Comparison of ENCODE assay signal across 8 cellular contexts in the genomic region with DNA sequence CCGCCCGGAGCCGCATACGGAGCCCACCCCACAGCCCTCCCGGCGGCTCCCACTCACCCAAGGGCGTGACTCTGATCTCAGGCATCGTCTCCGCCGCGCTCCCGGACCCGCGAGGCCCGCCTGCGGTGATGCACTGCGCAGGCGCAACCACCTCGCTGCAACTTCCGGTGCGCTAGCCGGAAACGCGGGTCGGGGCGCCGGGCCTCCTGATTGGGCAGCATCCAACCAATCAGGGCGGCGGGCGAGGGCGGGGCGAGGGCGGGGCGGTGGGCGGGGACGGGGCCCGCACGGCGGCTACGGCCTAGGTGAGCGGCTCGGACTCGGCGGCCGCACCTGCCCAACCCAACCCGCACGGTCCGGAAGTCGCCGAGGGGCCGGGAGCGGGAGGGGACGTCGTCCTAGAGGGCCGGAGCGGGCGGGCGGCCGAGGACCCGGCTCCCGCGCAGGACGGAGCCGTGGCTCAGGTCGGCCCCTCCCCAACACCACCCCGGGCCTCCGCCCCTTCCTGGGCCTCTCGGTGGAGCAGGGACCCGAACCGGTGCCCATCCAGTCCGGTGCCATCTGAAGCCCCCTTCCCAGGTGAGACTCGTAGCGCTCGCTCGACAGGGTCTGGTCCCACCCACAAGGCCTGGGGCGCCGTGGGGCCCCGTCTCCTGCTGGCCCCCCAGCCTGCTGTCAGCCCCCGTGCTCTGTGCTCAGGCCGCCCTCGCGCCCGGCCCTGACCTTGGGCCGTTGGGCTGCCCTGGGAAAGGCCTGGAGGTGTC. TPM values are rescaled to one million over a fixed set of nuclear protein-coding genes. Genes with fewer than 3 reads are reported as not detected.
DNase-seq lines count a peak whose midpoint lies in the region; ATAC-seq, FAIRE-seq and TF ChIP-seq lines count a peak whose summit lies in the region.

CPTP (plus strand) TSS at position 279 of the 764 bp plus-strand sequence. CDS start 2,109 bp downstream, outside the sequence.
INTS11 (minus strand) TSS at position 137 of the 764 bp plus-strand sequence; CDS start at position 85, 52 bp downstream.

- H3K36me3 Mint-ChIP-seq in WTC11 = peaks cover under 1% of the 10 kb centered on the region; the same call in 1 of the 2 replicates

- peaks cover under 1% of the 10 kb centered on the region for H3K9me3 Mint-ChIP-seq in WTC11

- H3K4me3 Mint-ChIP-seq in WTC11 = peak within 1 kb of the TSS; percentile 87

- CTCF ChIA-PET in WTC11 (lab: Charles Lee) = interaction anchor here (0.5 kb wide), 1 partner anchor 68 kb away, joined by 5 read pairs; no protein-coding TSS in a partner anchor

- H3K36me3 ChIP-seq in bronchial epithelial cell (ENCODE audit: control insufficient read depth, insufficient read depth, low read length) = peaks cover 20% of the 10 kb centered on the region
- H3K36me3 ChIP-seq in spleen = peaks cover 0 to 67% (median 30%) of the 10 kb centered on the region in 6 donors

- ATAC-seq in GM18520 (IDR thresholded peaks at IDR 0.05; ENCODE audit: unreplicated experiment) = peak; percentile 66
- peak; percentile 49 for ATAC-seq in HG03060 (IDR thresholded peaks at IDR 0.05; ENCODE audit: low read depth, unreplicated experiment)
- peak; percentile 86 for ATAC-seq in WTC11

- WGBS in spleen, 5 donors = 0 to 9% (median 1%) methylated on average over 25 to 84 of the region's 84 CpGs

- H3K27ac ChIP-seq in spleen = peak within 1 kb of the TSS; percentile 81 to 96 (median 91)

- no peak for FAIRE-seq in bronchial epithelial cell (lab: Jason Lieb, UNC)

- POLR2A ChIA-PET in WTC11 (lab: Charles Lee) = interaction anchor here (0.7 kb wide), 2 partner anchors 31 to 50 kb away, joined by 3 read pairs; partner anchors contain the start of gene AURKAIP1

- peak within 1 kb of the TSS; percentile 86 for H3K27ac Mint-ChIP-seq in WTC11

- H3K4me1 ChIP-seq in spleen = peaks cover 15 to 89% (median 67%) of the 10 kb centered on the region in 6 donors

- no peak for TF ChIP-seq POLR2A in spleen (IDR thresholded peaks at IDR 0.05)

- H3K27me3 ChIP-seq in bronchial epithelial cell (ENCODE audit: control insufficient read depth, insufficient read depth, low read length) (no peaks in the 10 kb centered on the region), spleen (replicated peaks in 1 of 7) (no peaks in the 10 kb centered on the region)

- H3K27me3 Mint-ChIP-seq in WTC11 (ENCODE audit: low read depth) = no peaks in the 10 kb centered on the region

- intact Hi-C loops in spleen (cut with DNase I; ENCODE audit: low total_unique reads) = no loop called here

- H3K4me3 ChIP-seq in bronchial epithelial cell (ENCODE audit: low read depth, low read length) (peak within 1 kb of the TSS; percentile 99), spleen (peak within 1 kb of the TSS; percentile 76 to 99 (median 90))

- TF ChIP-seq CTCF in WTC11 (IDR thresholded peaks at IDR 0.05) (no peak), bronchial epithelial cell (IDR thresholded peaks at IDR 0.05; ENCODE audit: insufficient read depth, low read length, severe bottlenecking) (no peak), spleen (IDR thresholded peaks at IDR 0.05 in 8 of 11, conservative IDR thresholded peaks at IDR 0.05 in 3 of 11) (peak in 1 of 11 experiments; percentile 33)

- H3K9me3 ChIP-seq in spleen = no peaks in the 10 kb centered on the region

- H3K4me1 Mint-ChIP-seq in WTC11 = peaks cover 11% of the 10 kb centered on the region

- DNase-seq in A172 (ENCODE audit: low spot score) = peak; percentile 60
- peak; percentile 83 for DNase-seq in NCI-H226
- DNase-seq in WTC11 (ENCODE audit: low spot score) = peak; percentile 95
- DNase-seq in bronchial epithelial cell (ENCODE audit: low read depth) = peak; percentile 73
- DNase-seq in inferior parietal cortex (ENCODE audit: extremely low spot score) = peak; percentile 94
- peak; percentile 95 for DNase-seq in spleen

TF ChIP-seq in WTC11, 78 proteins besides CTCF, POLR2A, EP300 and RAD21 (continues in another document):
- TF ChIP-seq ERG (CRISPR knock-in tag; IDR thresholded peaks at IDR 0.05) = no peak
- no peak for TF ChIP-seq ZNF121 (CRISPR knock-in tag; IDR thresholded peaks at IDR 0.05)
- TF ChIP-seq ZNF219 (CRISPR knock-in tag; IDR thresholded peaks at IDR 0.05; ENCODE audit: borderline replicate concordance) = no peak
- no peak for TF ChIP-seq ATF1 (CRISPR knock-in tag; IDR thresholded peaks at IDR 0.05)
- TF ChIP-seq CREM (CRISPR knock-in tag; IDR thresholded peaks at IDR 0.05) = 0 out of 2 replicates have a peak, but pooled peaks have one; percentile 4
- no peak for TF ChIP-seq NR3C1 (CRISPR knock-in tag; conservative IDR thresholded peaks at IDR 0.05; ENCODE audit: low read depth)
- TF ChIP-seq HMGA2 (CRISPR knock-in tag; IDR thresholded peaks at IDR 0.05) = no peak
- TF ChIP-seq, protein P1, sequence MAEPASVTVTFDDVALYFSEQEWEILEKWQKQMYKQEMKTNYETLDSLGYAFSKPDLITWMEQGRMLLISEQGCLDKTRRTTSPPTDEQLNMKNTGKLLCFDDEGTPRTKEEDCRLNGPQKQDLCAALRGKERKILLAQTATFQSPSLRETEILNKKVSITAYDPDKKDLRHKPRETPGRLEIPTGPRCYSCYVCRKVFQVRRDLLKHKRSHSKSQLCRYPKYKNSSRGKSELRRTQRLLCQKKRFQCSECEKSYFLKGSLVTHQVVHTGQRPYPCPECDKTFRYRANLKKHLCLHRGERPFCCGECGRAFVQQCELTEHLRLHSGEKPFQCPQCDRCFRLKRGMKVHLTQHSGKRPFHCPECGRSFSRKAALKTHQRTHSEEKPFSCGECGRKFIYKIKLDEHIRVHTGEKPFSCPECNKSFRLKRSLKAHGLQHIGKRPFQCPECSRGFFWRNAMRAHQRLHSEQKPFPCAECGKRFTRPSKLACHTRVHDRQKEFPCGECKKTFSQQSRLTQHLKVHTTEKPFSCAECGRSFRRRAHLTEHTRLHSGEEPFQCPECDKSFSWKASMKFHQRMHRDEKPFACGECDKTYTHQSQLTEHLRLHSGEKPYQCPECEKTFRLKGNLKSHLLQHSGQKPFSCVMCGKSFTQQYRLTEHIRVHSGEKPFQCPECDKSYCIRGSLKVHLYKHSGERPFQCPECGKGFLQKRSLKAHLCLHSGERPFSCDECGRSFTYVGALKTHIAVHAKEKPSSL (CRISPR knock-in tag; conservative IDR thresholded peaks at IDR 0.05) = no peak
- TF ChIP-seq NR1H2 (CRISPR knock-in tag; IDR thresholded peaks at IDR 0.05) = no peak
- TF ChIP-seq OVOL2 (CRISPR knock-in tag; IDR thresholded peaks at IDR 0.05; ENCODE audit: borderline replicate concordance) = no peak
- TF ChIP-seq ZNF396 (CRISPR knock-in tag; IDR thresholded peaks at IDR 0.05; ENCODE audit: borderline replicate concordance) = no peak
- no peak for TF ChIP-seq ZMAT4 (CRISPR knock-in tag; IDR thresholded peaks at IDR 0.05)
- TF ChIP-seq, protein P2, sequence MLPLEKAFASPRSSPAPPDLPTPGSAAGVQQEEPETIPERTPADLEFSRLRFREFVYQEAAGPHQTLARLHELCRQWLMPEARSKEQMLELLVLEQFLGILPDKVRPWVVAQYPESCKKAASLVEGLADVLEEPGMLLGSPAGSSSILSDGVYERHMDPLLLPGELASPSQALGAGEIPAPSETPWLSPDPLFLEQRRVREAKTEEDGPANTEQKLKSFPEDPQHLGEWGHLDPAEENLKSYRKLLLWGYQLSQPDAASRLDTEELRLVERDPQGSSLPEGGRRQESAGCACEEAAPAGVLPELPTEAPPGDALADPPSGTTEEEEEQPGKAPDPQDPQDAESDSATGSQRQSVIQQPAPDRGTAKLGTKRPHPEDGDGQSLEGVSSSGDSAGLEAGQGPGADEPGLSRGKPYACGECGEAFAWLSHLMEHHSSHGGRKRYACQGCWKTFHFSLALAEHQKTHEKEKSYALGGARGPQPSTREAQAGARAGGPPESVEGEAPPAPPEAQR (CRISPR knock-in tag; IDR thresholded peaks at IDR 0.05) = no peak
- TF ChIP-seq, protein P3, sequence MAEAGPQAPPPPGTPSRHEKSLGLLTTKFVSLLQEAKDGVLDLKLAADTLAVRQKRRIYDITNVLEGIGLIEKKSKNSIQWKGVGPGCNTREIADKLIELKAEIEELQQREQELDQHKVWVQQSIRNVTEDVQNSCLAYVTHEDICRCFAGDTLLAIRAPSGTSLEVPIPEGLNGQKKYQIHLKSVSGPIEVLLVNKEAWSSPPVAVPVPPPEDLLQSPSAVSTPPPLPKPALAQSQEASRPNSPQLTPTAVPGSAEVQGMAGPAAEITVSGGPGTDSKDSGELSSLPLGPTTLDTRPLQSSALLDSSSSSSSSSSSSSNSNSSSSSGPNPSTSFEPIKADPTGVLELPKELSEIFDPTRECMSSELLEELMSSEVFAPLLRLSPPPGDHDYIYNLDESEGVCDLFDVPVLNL (CRISPR knock-in tag; IDR thresholded peaks at IDR 0.05; ENCODE audit: borderline replicate concordance, low read depth) = no peak
- TF ChIP-seq TP53 (CRISPR knock-in tag; IDR thresholded peaks at IDR 0.05) = no peak
- TF ChIP-seq RORB (CRISPR knock-in tag; IDR thresholded peaks at IDR 0.05) = no peak
- TF ChIP-seq JUN (CRISPR knock-in tag; IDR thresholded peaks at IDR 0.05) = no peak

RNA-seq across cellular contexts. Expression of gene CPTP, which starts in this region (rescaled TPM):
- 17.0 and 19.5 TPM in 2 replicates for total RNA-seq in A172 (2014; rRNA removed; shearing (Covaris generic))
- 10.3 to 14.4 TPM (median 12.3 TPM) in 3 replicates for total RNA-seq in WTC11 (2021)
- total RNA-seq in bronchial epithelial cell = 10.8 and 20.2 TPM in 2 replicates
- total RNA-seq in spleen = 10 to 100 TPM; 16.9 to 42.1 (median 29.1) TPM
- polyA plus RNA-seq in spleen = 10 to 100 TPM in 2 of 3 donors, 1 to 10 TPM in 1; 7.5 to 24.9 (median 10.4) TPM

RNA-seq across cellular contexts. Expression of gene INTS11, which starts in this region (rescaled TPM):
- 48.4 and 56.7 TPM in 2 replicates for total RNA-seq in A172 (2014; rRNA removed; shearing (Covaris generic))
- total RNA-seq in WTC11 (2021) (144 to 170 TPM (median 160 TPM) in 3 replicates), bronchial epithelial cell (64.9 and 66.3 TPM in 2 replicates), spleen (100 to 1,000 TPM in 4 of 7 donors, 10 to 100 TPM in 3; 89.2 to 114 (median 100) TPM)
- 100 to 1,000 TPM; 106 to 203 (median 202) TPM for polyA plus RNA-seq in spleen

Comparison
In these comparisons a context has a peak if more than half of its experiments do, and no peak if none do; other contexts are left out.
1. Peak in every context shown above with its lines: DNase-seq, ATAC-seq, H3K4me3 ChIP-seq and H3K27ac ChIP-seq.